ENCODE assay signal across 8 cellular contexts in the genomic region with DNA sequence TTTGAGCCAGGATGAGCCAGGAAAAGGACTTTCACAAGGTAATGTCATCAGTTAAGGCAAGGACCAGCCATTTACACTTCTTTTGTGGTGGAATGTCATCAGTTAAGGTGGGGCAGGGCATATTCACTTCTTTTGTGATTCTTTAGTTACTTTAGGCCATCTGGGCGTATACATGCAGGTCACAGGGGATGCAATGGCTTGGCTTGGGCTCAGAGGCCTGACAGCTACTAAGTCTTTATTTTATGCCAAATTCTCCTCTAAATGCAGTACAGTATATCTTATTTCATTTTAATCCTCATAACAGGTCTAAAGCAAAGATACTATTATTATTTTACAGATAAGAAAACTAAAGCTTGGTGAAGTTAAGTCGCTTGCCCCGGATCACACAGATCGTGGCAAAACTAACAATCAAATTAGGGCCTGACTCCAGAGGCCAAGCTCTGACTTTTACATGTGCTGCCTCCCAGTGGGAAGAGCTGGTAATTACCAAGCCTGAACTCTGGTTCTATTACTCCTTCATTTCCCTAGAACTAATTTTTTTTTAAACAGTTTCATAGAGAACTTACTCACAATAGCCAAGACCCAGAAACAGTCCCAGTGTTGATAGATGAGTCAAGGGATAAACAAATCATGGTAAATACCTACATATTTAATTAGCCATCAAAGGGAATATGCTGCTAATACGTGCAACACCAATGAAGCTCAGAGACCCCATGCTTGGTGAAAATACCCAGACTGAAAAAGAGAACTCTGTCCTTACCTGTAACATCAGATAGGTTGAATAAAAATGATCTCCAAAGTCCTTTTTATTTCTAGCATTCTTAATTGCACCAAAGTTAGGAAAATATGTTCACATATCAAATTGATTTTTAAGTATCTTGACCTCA. TPM values are rescaled to one million over a fixed set of nuclear protein-coding genes. Genes with fewer than 3 reads are reported as not detected.
DNase-seq lines count a peak whose midpoint lies in the region; ATAC-seq and TF ChIP-seq lines count a peak whose summit lies in the region.

No MANE protein-coding gene starts in this region.

- no peaks in the 10 kb centered on the region for H3K4me1 ChIP-seq in BE2C

- H3K4me3 ChIP-seq in BE2C (ENCODE audit: low read depth, low read length): no peak overlapping the region
- H3K4me3 ChIP-seq in fibroblast of villous mesenchyme (ENCODE audit: low read depth, low read length): no peak overlapping the region

- no peaks in the 10 kb centered on the region for H3K36me3 Mint-ChIP-seq in osteocyte (ENCODE audit: unreplicated experiment)

- no peaks in the 10 kb centered on the region for H3K27me3 Mint-ChIP-seq in osteocyte (ENCODE audit: unreplicated experiment)

- ATAC-seq in GM18505 (IDR thresholded peaks at IDR 0.05; ENCODE audit: unreplicated experiment) (peak; percentile 73), HG02973 (IDR thresholded peaks at IDR 0.05; ENCODE audit: unreplicated experiment) (peak; percentile 83)

- H3K9me3 Mint-ChIP-seq in osteocyte (ENCODE audit: unreplicated experiment): no peaks in the 10 kb centered on the region

- H3K4me1 Mint-ChIP-seq in osteocyte (ENCODE audit: unreplicated experiment): peaks cover 9% of the 10 kb centered on the region

- no peak overlapping the region for H3K4me3 Mint-ChIP-seq in osteocyte (ENCODE audit: unreplicated experiment)

- TF ChIP-seq POLR2A in GM18505 (IDR thresholded peaks at IDR 0.05; ENCODE audit: borderline replicate concordance, extremely low read depth, insufficient read depth, insufficient read length): no peak

- no peak overlapping the region for H3K27ac Mint-ChIP-seq in osteocyte (ENCODE audit: unreplicated experiment)

- no peaks in the 10 kb centered on the region for H3K27me3 ChIP-seq in BE2C

- peak; percentile 86 for TF ChIP-seq CTCF in BE2C (IDR thresholded peaks at IDR 0.05; ENCODE audit: low read depth, low read length)
- peak; percentile 82 for TF ChIP-seq CTCF in fibroblast of villous mesenchyme (IDR thresholded peaks at IDR 0.05; ENCODE audit: insufficient read depth, low read depth, low read length)
- TF ChIP-seq CTCF in osteocyte (IDR thresholded peaks at IDR 0.05): peak; percentile 77

- no peaks in the 10 kb centered on the region for H3K36me3 ChIP-seq in BE2C

- no peaks in the 10 kb centered on the region for H3K9me3 ChIP-seq in BE2C

- peak; percentile 62 for DNase-seq in BE2C
- DNase-seq in NOMO-1 (lab: John Stamatoyannopoulos, UW; ENCODE audit: unreplicated experiment in 2 of 2): peak; percentile 22 to 48
- peak; percentile 29 for DNase-seq in activated T-cell treated with anti-CD3 and anti-CD28 coated beads for 1 hour (ENCODE audit: low read depth)
- DNase-seq in fibroblast of villous mesenchyme (ENCODE audit: low read depth): peak; percentile 60
- DNase-seq in osteocyte (ENCODE audit: extremely low spot score, unreplicated experiment): no peak
- no peak for DNase-seq in NCI-H2081 treated with DMSO at 0.1 percent for 48 hours (lab: John Stamatoyannopoulos, UW)

RNA-seq across cellular contexts. Expression of a gene that starts 35.4 kb away (rescaled TPM):
- polyA plus RNA-seq in BE2C (2012; ENCODE audit: insufficient read depth, insufficient read length, low read depth): 2.0 TPM
- total RNA-seq in fibroblast of villous mesenchyme: 4.5 and 5.2 TPM in 2 replicates
- total RNA-seq in osteocyte: 5.9 and 9.9 TPM in 2 replicates

RNA-seq across cellular contexts. Expression of a gene that starts 55.5 kb away (rescaled TPM):
- polyA plus RNA-seq in BE2C (2012; ENCODE audit: insufficient read depth, insufficient read length, low read depth): 123 TPM
- total RNA-seq in fibroblast of villous mesenchyme (55.1 and 67.8 TPM in 2 replicates), osteocyte (59.7 and 65.0 TPM in 2 replicates)

RNA-seq across cellular contexts. Expression of a gene that starts 55.8 kb away (rescaled TPM):
- 62.9 TPM for polyA plus RNA-seq in BE2C (2012; ENCODE audit: insufficient read depth, insufficient read length, low read depth)
- total RNA-seq in fibroblast of villous mesenchyme: 40.3 and 46.6 TPM in 2 replicates
- 46.5 and 49.0 TPM in 2 replicates for total RNA-seq in osteocyte

Comparison
In these comparisons a context has a peak if more than half of its experiments do, and no peak if none do; other contexts are left out.
1. DNase-seq: peak in BE2C (single experiment), NOMO-1 (2 of 2), activated T-cell treated with anti-CD3 and anti-CD28 coated beads for 1 hour (single experiment) and fibroblast of villous mesenchyme (single experiment); none in osteocyte (single experiment) and NCI-H2081 treated with DMSO at 0.1 percent for 48 hours (single experiment).
2. Peak in every context shown above with its lines, with median percentiles within 50 percentile points of each other: CTCF ChIP-seq.